Comparison of ENCODE assay signal across 7 cellular contexts in genomic region chr3:138406606-138407005, GRCh38.
"Had no signal": no experiment of that assay in that cellular context is flagged by ENCODE, and none has a peak within 500 bp of the region (broad histone marks: within the 10 kb centered on the region; RNA-seq: fewer than 3 reads in every experiment).

No MANE protein-coding gene starts in this region.

- H3K4me1 Mint-ChIP-seq: IgD-negative memory B cell had no signal

- DNase-seq: GM23248, GOT3, H7, HCEC 1CT had no signal

- H3K27ac Mint-ChIP-seq: IgD-negative memory B cell had no signal

- H3K27ac ChIP-seq: GM23248, HL-60 had no signal

- H3K36me3 Mint-ChIP-seq: IgD-negative memory B cell had no signal

- H2AFZ ChIP-seq: GM23248 had no signal

- H3K4me3 Mint-ChIP-seq: IgD-negative memory B cell had no signal

- ATAC-seq: HepG2 had no signal

- H3K4me3 ChIP-seq: GM23248 had no signal

- H3K9ac ChIP-seq: GM23248 had no signal

- H3K9me3 Mint-ChIP-seq: IgD-negative memory B cell had no signal
